ENCODE assay signal across 9 cellular contexts in the genomic region with DNA sequence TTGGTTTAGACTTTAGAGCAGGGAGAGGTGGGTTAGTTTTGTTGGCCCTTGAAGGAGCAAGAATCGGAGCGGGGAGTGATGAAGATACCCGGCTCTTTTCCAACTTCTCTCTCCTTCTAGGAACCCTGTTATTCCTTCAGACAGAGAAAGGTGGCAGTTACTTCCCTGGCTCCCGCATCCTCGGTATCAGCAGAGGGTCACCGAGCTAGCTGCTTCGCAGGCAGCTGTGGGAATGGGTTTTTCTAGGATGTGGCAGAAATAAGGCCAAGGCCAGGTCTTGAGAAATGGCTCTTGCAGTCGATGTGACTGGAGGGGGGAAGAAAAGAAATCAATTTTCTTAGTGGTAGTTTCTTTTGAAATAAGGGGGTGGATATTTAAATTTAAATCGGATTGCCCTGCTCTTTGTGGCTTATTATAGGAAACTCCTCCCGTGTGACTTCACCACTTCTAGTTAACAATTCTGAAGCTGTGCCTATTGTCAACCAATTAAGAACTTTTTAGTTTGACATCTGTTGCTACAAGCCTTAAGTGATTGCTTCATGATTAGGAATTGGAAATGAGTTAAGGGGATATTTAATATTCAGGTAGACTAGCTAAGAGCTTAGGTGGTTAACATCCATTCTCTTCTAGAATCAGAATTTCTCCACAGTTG. TPM values are rescaled to one million over a fixed set of nuclear protein-coding genes. Genes with fewer than 3 reads are reported as not detected.
A peak's percentile ranks its signal among the peaks of the same experiment; 100 is the strongest.
DNase-seq lines count a peak whose midpoint lies in the region; ATAC-seq and TF ChIP-seq lines count a peak whose summit lies in the region.
"Had no signal": no experiment of that assay in that cellular context is flagged by ENCODE, and none has a peak within 500 bp of the region (broad histone marks: within the 10 kb centered on the region; RNA-seq: fewer than 3 reads in every experiment).

No MANE protein-coding gene starts in this region.

- H2AFZ ChIP-seq in DND-41 (ENCODE audit: low read depth, low read length) (peak overlapping the region; percentile 29; the same call in 1 of the 2 replicates), OCI-LY1 (ENCODE audit: low read length) (no peak overlapping the region)

- H3K4me1 ChIP-seq in DND-41 (ENCODE audit: insufficient read depth, low read length): peaks cover 42% of the 10 kb centered on the region
- H3K4me1 ChIP-seq in OCI-LY1 (ENCODE audit: insufficient read depth, low read length, severe bottlenecking): peaks cover 30% of the 10 kb centered on the region
- H3K4me1 ChIP-seq in endocrine pancreas (ENCODE audit: control insufficient read depth, insufficient read depth, low read length): no peaks in the 10 kb centered on the region

- peaks cover 10% of the 10 kb centered on the region for H3K36me3 Mint-ChIP-seq in osteocyte (ENCODE audit: unreplicated experiment)

- no peak for ATAC-seq in DND-41 (ENCODE audit: insufficient read depth, low read depth)

- no peaks in the 10 kb centered on the region for H3K9me3 Mint-ChIP-seq in osteocyte (ENCODE audit: unreplicated experiment)

- H3K27ac ChIP-seq in DND-41 (ENCODE audit: low read length) (peak overlapping the region; percentile 53; the same call in 1 of the 2 replicates), OCI-LY1 (ENCODE audit: low read depth, low read length, poor library complexity, severe bottlenecking) (no peak overlapping the region)

- DNase-seq in DND-41 (no peak), osteocyte (ENCODE audit: extremely low spot score, unreplicated experiment) (peak; percentile 49), NCI-H2029 (lab: John Stamatoyannopoulos, UW) (no peak), NCI-H146 (lab: John Stamatoyannopoulos, UW) (no peak)
- no peak for DNase-seq in activated effector memory CD4-positive, alpha-beta T cell treated with Interleukin-2 at 50 U/mL for 16 hours
- no peak for DNase-seq in stimulated activated CD4-positive, alpha-beta T cell treated with anti-CD3 and anti-CD28 coated beads, Interleukin-2, amount 100 ng/mL, for 48 hours

- H3K79me2 ChIP-seq in DND-41 (ENCODE audit: insufficient read depth, low read length) (peaks cover 67% of the 10 kb centered on the region), OCI-LY1 (ENCODE audit: insufficient read depth, low read length) (no peaks in the 10 kb centered on the region)

- peak overlapping the region; percentile 87 for H3K4me3 Mint-ChIP-seq in osteocyte (ENCODE audit: unreplicated experiment)

- H3K4me3 ChIP-seq in DND-41 (ENCODE audit: low read depth in 1 of 2, low read length in 2 of 2): peak overlapping the region; percentile 61 to 98
- H3K4me3 ChIP-seq in OCI-LY1 (ENCODE audit: low read depth, low read length, poor library complexity, severe bottlenecking): peak overlapping the region; percentile 79
- H3K4me3 ChIP-seq in endocrine pancreas (ENCODE audit: control insufficient read depth, insufficient read depth, low read length): peak overlapping the region; percentile 57

- H3F3A ChIP-seq in OCI-LY1 (ENCODE audit: insufficient read depth, low read length): no peaks in the 10 kb centered on the region

- peak overlapping the region; percentile 80 for H3K27ac Mint-ChIP-seq in osteocyte (ENCODE audit: unreplicated experiment)

- TF ChIP-seq CTCF in DND-41 (IDR thresholded peaks at IDR 0.05; ENCODE audit: borderline replicate concordance, extremely low read depth, low read length, poor library complexity, severe bottlenecking): no peak
- TF ChIP-seq CTCF in OCI-LY1 (IDR thresholded peaks at IDR 0.05; ENCODE audit: low read length): no peak
- TF ChIP-seq CTCF in osteocyte (IDR thresholded peaks at IDR 0.05): no peak

- H3K4me1 Mint-ChIP-seq in osteocyte (ENCODE audit: unreplicated experiment): peaks cover 35% of the 10 kb centered on the region

- peaks cover 34% of the 10 kb centered on the region for H4K20me1 ChIP-seq in DND-41 (ENCODE audit: insufficient read depth, low read length)
- H4K20me1 ChIP-seq in OCI-LY1 (ENCODE audit: insufficient read depth, low read length): no peaks in the 10 kb centered on the region

- no peaks in the 10 kb centered on the region for H3K27me3 Mint-ChIP-seq in osteocyte (ENCODE audit: unreplicated experiment)

- H3K4me2 ChIP-seq in DND-41 (ENCODE audit: insufficient read depth, low read length): peak overlapping the region; percentile 89
- peak overlapping the region; percentile 100 for H3K4me2 ChIP-seq in OCI-LY1 (ENCODE audit: low read length)

- H3K27me3 ChIP-seq in DND-41 (ENCODE audit: insufficient read depth, low read length, poor library complexity): no peaks in the 10 kb centered on the region
- H3K27me3 ChIP-seq in OCI-LY1 (ENCODE audit: insufficient read depth, low read length): no peaks in the 10 kb centered on the region
- H3K27me3 ChIP-seq in endocrine pancreas (ENCODE audit: control insufficient read depth, insufficient read depth, low read length): no peaks in the 10 kb centered on the region

- H3K9me2 ChIP-seq in OCI-LY1 (ENCODE audit: low read depth, low read length): no peaks in the 10 kb centered on the region

- H3K9ac ChIP-seq in DND-41 (ENCODE audit: low read depth, low read length): peak overlapping the region; percentile 89
- H3K9ac ChIP-seq in OCI-LY1 (ENCODE audit: low read length): peak overlapping the region; percentile 74
- peak overlapping the region; percentile 27 for H3K9ac ChIP-seq in endocrine pancreas (ENCODE audit: control insufficient read depth, insufficient read depth, low read length)

- H3K36me3 ChIP-seq in DND-41 (ENCODE audit: insufficient read depth, low read length): peaks cover 36% of the 10 kb centered on the region
- H3K36me3 ChIP-seq in OCI-LY1 (ENCODE audit: insufficient read depth, low read length): peaks cover 18% of the 10 kb centered on the region; the same call in 1 of the 2 replicates
- no peaks in the 10 kb centered on the region for H3K36me3 ChIP-seq in endocrine pancreas (ENCODE audit: control insufficient read depth, insufficient read depth, low read length)

- H3K9me3 ChIP-seq in DND-41 (ENCODE audit: insufficient read depth, low read length, severe bottlenecking) (no peaks in the 10 kb centered on the region), OCI-LY1 (ENCODE audit: low read length) (no peaks in the 10 kb centered on the region), endocrine pancreas (ENCODE audit: control insufficient read depth, low read length) (no peaks in the 10 kb centered on the region)

RNA-seq across cellular contexts. Expression of gene SAP30L, which starts 1.4 kb away (rescaled TPM):
- 45.9 and 53.2 TPM in 2 replicates for total RNA-seq in osteocyte

RNA-seq across cellular contexts. Expression of gene HAND1, which starts 30.8 kb away (rescaled TPM):
- total RNA-seq in osteocyte: not detected in 2 replicates
- total RNA-seq: glomerular endothelial cell had no signal

Comparison
In these comparisons a context has a peak if more than half of its experiments do, and no peak if none do; other contexts are left out.
1. H3K9ac ChIP-seq: peak in every context shown above with its lines; median percentile 89 in DND-41; 74 in OCI-LY1; 27 in endocrine pancreas.